2 cellular contexts compared by ENCODE assay signal in the genomic region with DNA sequence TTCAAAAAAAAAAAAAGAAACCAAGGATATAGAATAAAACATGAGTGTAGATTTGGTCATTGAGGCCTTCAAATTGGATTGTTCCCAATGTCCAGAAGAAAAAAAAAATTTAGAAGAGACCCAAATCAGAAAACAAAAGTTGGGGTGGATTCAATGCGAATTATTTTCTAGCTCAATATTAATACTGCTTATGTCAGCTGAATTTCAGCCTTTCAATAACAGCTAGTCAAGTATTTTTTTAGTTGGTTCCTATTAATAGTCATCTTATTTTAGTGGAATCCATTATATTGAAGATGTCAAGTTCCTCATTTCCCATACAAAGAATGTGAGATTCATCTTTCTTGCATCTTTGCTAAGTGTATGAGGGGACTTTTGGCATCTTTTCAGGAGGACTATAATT. TPM values are rescaled to one million over a fixed set of nuclear protein-coding genes. Genes with fewer than 3 reads are reported as not detected.
"Had no signal": no experiment of that assay in that cellular context is flagged by ENCODE, and none has a peak within 500 bp of the region (broad histone marks: within the 10 kb centered on the region; RNA-seq: fewer than 3 reads in every experiment).

No MANE protein-coding gene starts in this region.

RNA-seq across cellular contexts. Expression of a gene that starts 1.5 kb away (rescaled TPM):
- total RNA-seq: mononuclear cell, natural killer cell had no signal
